ENCODE assay signal across 35 cellular contexts in genomic region chr2:99537910-99538485, GRCh38.
"Had no signal": no experiment of that assay in that cellular context is flagged by ENCODE, and none has a peak within 500 bp of the region (broad histone marks: within the 10 kb centered on the region; RNA-seq: fewer than 3 reads in every experiment).

No MANE protein-coding gene starts in this region.

- H3K4me3 ChIP-seq: ascending aorta, breast epithelium, cardiac muscle cell, coronary artery, dorsolateral prefrontal cortex, esophagus muscularis mucosa, gastroesophageal sphincter, heart right ventricle, hepatocyte had no signal

- H3K36me3 Mint-ChIP-seq: activated CD4-positive, alpha-beta memory T cell treated with anti-CD3 and anti-CD28 coated beads for 36 hours; activated naive CD4-positive, alpha-beta T cell treated with anti-CD3 and anti-CD28 coated beads, Interleukin-2, amount 10 ng/mL, durations not matched to agents 7 days and 5 days; activated naive CD8-positive, alpha-beta T cell treated with anti-CD3 and anti-CD28 coated beads, Interleukin-2, amount 10 ng/mL, durations not matched to agents 7 days and 5 days had no signal

- H3K79me2 ChIP-seq: hepatocyte had no signal

- H3K9me3 ChIP-seq: ascending aorta, esophagus muscularis mucosa had no signal

- H3K4me1 Mint-ChIP-seq: activated B cell treated with CpG ODN at 0.5 μM for 24 hours; activated CD4-positive, alpha-beta T cell treated with anti-CD3 and anti-CD28 coated beads for 36 hours; activated CD4-positive, alpha-beta T cell treated with anti-CD3 and anti-CD28 coated beads, Interleukin-2, amount 10 ng/mL, durations not matched to agents 24 days and 14 days; activated naive CD4-positive, alpha-beta T cell treated with anti-CD3 and anti-CD28 coated beads, Interleukin-2, amount 10 ng/mL, durations not matched to agents 7 days and 5 days; activated naive CD8-positive, alpha-beta T cell treated with anti-CD3 and anti-CD28 coated beads, Interleukin-2, amount 10 ng/mL, durations not matched to agents 7 days and 5 days; brain had no signal

- DNase-seq: activated B cell treated with CpG ODN at 0.5 μM for 24 hours; activated CD4-positive, alpha-beta memory T cell treated with anti-CD3 and anti-CD28 coated beads for 36 hours; activated CD4-positive, alpha-beta T cell treated with anti-CD3 and anti-CD28 coated beads for 36 hours; activated CD4-positive, alpha-beta T cell treated with anti-CD3 and anti-CD28 coated beads, Interleukin-2, amount 10 ng/mL, durations not matched to agents 24 days and 14 days; activated CD4-positive, CD25-positive, alpha-beta regulatory T cell treated with anti-CD3 and anti-CD28 coated beads, Interleukin-2, amount 50 U/mL, for 72 hours; activated CD8-positive, alpha-beta memory T cell treated with anti-CD3 and anti-CD28 coated beads, Interleukin-2, amount 50 U/mL, for 48 hours; activated gamma-delta T cell; activated naive CD4-positive, alpha-beta T cell; activated naive CD4-positive, alpha-beta T cell treated with anti-CD3 and anti-CD28 coated beads, Interleukin-2, amount 10 ng/mL, durations not matched to agents 7 days and 5 days; activated naive CD8-positive, alpha-beta T cell treated with anti-CD3 and anti-CD28 coated beads, Interleukin-2, amount 10 ng/mL, durations not matched to agents 7 days and 5 days; activated T-cell treated with anti-CD3 and anti-CD28 coated beads for 4 hours; activated T-cell treated with anti-CD3 and anti-CD28 coated beads, Interleukin-2, amount 50 U/mL, for 24 hours; activated T-cell treated with anti-CD3 and anti-CD28 coated beads, Interleukin-2, amount 50 U/mL, for 72 hours; central memory CD4-positive, alpha-beta T cell; cerebellar nuclear complex; dorsolateral prefrontal cortex; effector memory CD4-positive, alpha-beta T cell; endodermal cell; erythroblast; foreskin melanocyte; heart right ventricle; T1000; WERI-Rb-1 had no signal

- H3K27ac ChIP-seq: ascending aorta, breast epithelium, cardiac muscle cell, coronary artery, dorsolateral prefrontal cortex, esophagus muscularis mucosa, gastroesophageal sphincter, heart right ventricle, hepatocyte, WERI-Rb-1 had no signal

- H3K9me3 Mint-ChIP-seq: activated B cell treated with CpG ODN at 0.5 μM for 24 hours; activated CD4-positive, alpha-beta T cell treated with anti-CD3 and anti-CD28 coated beads, Interleukin-2, amount 10 ng/mL, durations not matched to agents 24 days and 14 days; activated T-cell treated with anti-CD3 and anti-CD28 coated beads, Interleukin-2, amount 50 U/mL, for 24 hours; activated T-cell treated with anti-CD3 and anti-CD28 coated beads, Interleukin-2, amount 50 U/mL, for 72 hours; dendritic cell treated with granulocyte-macrophage colony-stimulating factor and Interleukin-4, amounts not matched to agents 40 ng/mL and 50 ng/mL, for 4 days; T-helper 2 cell treated with Interferon-gamma antibody and Interleukin-4, amounts not matched to agents 5 μg/mL and 100 μg/mL, for 36 hours had no signal

- ATAC-seq: activated CD4-positive, alpha-beta T cell treated with anti-CD3 and anti-CD28 coated beads for 36 hours; activated naive CD4-positive, alpha-beta T cell treated with anti-CD3 and anti-CD28 coated beads, Interleukin-2, amount 50 U/mL, for 72 hours; activated T-cell treated with anti-CD3 and anti-CD28 coated beads, Interleukin-2, amount 50 U/mL, for 72 hours; gastroesophageal sphincter; heart right ventricle had no signal

- H3K27me3 ChIP-seq: ascending aorta, breast epithelium, cardiac muscle cell, dorsolateral prefrontal cortex, esophagus muscularis mucosa, gastroesophageal sphincter, heart right ventricle, hepatocyte had no signal

- H3K4me3 Mint-ChIP-seq: activated B cell treated with CpG ODN at 0.5 μM for 24 hours; activated CD4-positive, alpha-beta memory T cell treated with anti-CD3 and anti-CD28 coated beads for 36 hours; activated CD4-positive, alpha-beta T cell treated with anti-CD3 and anti-CD28 coated beads for 36 hours; activated CD4-positive, alpha-beta T cell treated with anti-CD3 and anti-CD28 coated beads, Interleukin-2, amount 10 ng/mL, durations not matched to agents 24 days and 14 days; activated naive CD4-positive, alpha-beta T cell treated with anti-CD3 and anti-CD28 coated beads, Interleukin-2, amount 10 ng/mL, durations not matched to agents 7 days and 5 days; activated naive CD8-positive, alpha-beta T cell treated with anti-CD3 and anti-CD28 coated beads, Interleukin-2, amount 10 ng/mL, durations not matched to agents 7 days and 5 days; activated T-cell treated with anti-CD3 and anti-CD28 coated beads, Interleukin-2, amount 50 U/mL, for 24 hours; activated T-cell treated with anti-CD3 and anti-CD28 coated beads, Interleukin-2, amount 50 U/mL, for 72 hours; brain; dendritic cell treated with granulocyte-macrophage colony-stimulating factor and Interleukin-4, amounts not matched to agents 40 ng/mL and 50 ng/mL, for 4 days; endodermal cell; T-helper 1 cell treated with Interleukin-12 subunit alpha and Interleukin-12 subunit beta and Interleukin-4 antibody, amounts not matched to agents 30 μg/mL and 1 μg/mL, for 36 hours; T-helper 2 cell treated with Interferon-gamma antibody and Interleukin-4, amounts not matched to agents 5 μg/mL and 100 μg/mL, for 36 hours had no signal

- H3K27ac Mint-ChIP-seq: activated B cell treated with CpG ODN at 0.5 μM for 24 hours; activated CD4-positive, alpha-beta memory T cell treated with anti-CD3 and anti-CD28 coated beads for 36 hours; activated CD4-positive, alpha-beta T cell treated with anti-CD3 and anti-CD28 coated beads for 36 hours; activated CD4-positive, alpha-beta T cell treated with anti-CD3 and anti-CD28 coated beads, Interleukin-2, amount 10 ng/mL, durations not matched to agents 24 days and 14 days; activated naive CD4-positive, alpha-beta T cell treated with anti-CD3 and anti-CD28 coated beads, Interleukin-2, amount 10 ng/mL, durations not matched to agents 7 days and 5 days; activated naive CD4-positive, alpha-beta T cell treated with anti-CD3 and anti-CD28 coated beads, Interleukin-2, amount 50 U/mL, for 72 hours; activated naive CD8-positive, alpha-beta T cell treated with anti-CD3 and anti-CD28 coated beads, Interleukin-2, amount 10 ng/mL, durations not matched to agents 7 days and 5 days; activated T-cell treated with anti-CD3 and anti-CD28 coated beads, Interleukin-2, amount 50 U/mL, for 24 hours; activated T-cell treated with anti-CD3 and anti-CD28 coated beads, Interleukin-2, amount 50 U/mL, for 72 hours; brain; dendritic cell treated with granulocyte-macrophage colony-stimulating factor and Interleukin-4, amounts not matched to agents 40 ng/mL and 50 ng/mL, for 4 days; endodermal cell; T-helper 1 cell treated with Interleukin-12 subunit alpha and Interleukin-12 subunit beta and Interleukin-4 antibody, amounts not matched to agents 30 μg/mL and 1 μg/mL, for 36 hours; T-helper 2 cell treated with Interferon-gamma antibody and Interleukin-4, amounts not matched to agents 5 μg/mL and 100 μg/mL, for 36 hours had no signal

- H3K36me3 ChIP-seq: ascending aorta, breast epithelium, cardiac muscle cell, esophagus muscularis mucosa, gastroesophageal sphincter, heart right ventricle, WERI-Rb-1 had no signal

- H2AFZ ChIP-seq: hepatocyte had no signal

- H3K27me3 Mint-ChIP-seq: activated B cell treated with CpG ODN at 0.5 μM for 24 hours had no signal

- H3K4me1 ChIP-seq: ascending aorta, breast epithelium, gastroesophageal sphincter had no signal

- H3K4me2 ChIP-seq: hepatocyte had no signal
